In genomic region chr21:20215959-20216358, GRCh38 we compare ENCODE assay signal across 29 cellular contexts.
"Had no signal": no experiment of that assay in that cellular context is flagged by ENCODE, and none has a peak within 500 bp of the region (broad histone marks: within the 10 kb centered on the region; RNA-seq: fewer than 3 reads in every experiment).

No MANE protein-coding gene starts in this region.

- ATAC-seq: foreskin keratinocyte; gastroesophageal sphincter; heart right ventricle; left cardiac atrium; left lung; naive thymus-derived CD4-positive, alpha-beta T cell; right lobe of liver; stimulated activated naive CD8-positive, alpha-beta T cell treated with anti-CD3 and anti-CD28 coated beads, Interleukin-15, amount 100 ng/mL, for 72 hours had no signal

- H3K27ac ChIP-seq: colonic mucosa, epithelial cell of prostate, esophagus muscularis mucosa, foreskin keratinocyte, gastroesophageal sphincter, heart right ventricle, left lung, ovary, right lobe of liver, suprapubic skin, transverse colon had no signal

- FAIRE-seq: islet of Langerhans, small intestine had no signal

- DNase-seq: colonic mucosa; effector CD8-positive, alpha-beta T cell; endodermal cell; foreskin keratinocyte; glutamatergic neuron; heart right ventricle; hippocampal formation; left cardiac atrium; left lung; mesenchymal stem cell; naive thymus-derived CD4-positive, alpha-beta T cell; nucleus accumbens; ovary; posterior cingulate gyrus; retina; right lobe of liver; small intestine; stimulated activated CD4-positive, alpha-beta T cell treated with anti-CD3 and anti-CD28 coated beads, Interleukin-12 subunit alpha, Interleukin-12 subunit beta, amount 100 ng/mL, for 4 hours; stimulated activated CD4-positive, alpha-beta T cell treated with anti-CD3 and anti-CD28 coated beads, Interleukin-1b, Interleukin-23, amount 100 ng/mL, for 48 hours; stimulated activated CD4-positive, alpha-beta T cell treated with anti-CD3 and anti-CD28 coated beads, Interleukin-4, amount 100 ng/mL, for 1 hour; stimulated activated CD8-positive, alpha-beta memory T cell treated with anti-CD3 and anti-CD28 coated beads, Interleukin-4, amount 100 ng/mL, for 48 hours; stimulated activated naive CD4-positive, alpha-beta T cell; stimulated activated naive CD8-positive, alpha-beta T cell treated with anti-CD3 and anti-CD28 coated beads, Interleukin-15, amount 100 ng/mL, for 72 hours; transverse colon had no signal

- H3K27me3 ChIP-seq: colonic mucosa, esophagus muscularis mucosa, foreskin keratinocyte, gastroesophageal sphincter, heart right ventricle, left lung, ovary, right lobe of liver, suprapubic skin, transverse colon had no signal

- H3K4me3 ChIP-seq: colonic mucosa, esophagus muscularis mucosa, gastroesophageal sphincter, heart right ventricle, left lung, ovary, right lobe of liver, suprapubic skin, transverse colon had no signal

- H3K9me3 ChIP-seq: colonic mucosa, esophagus muscularis mucosa, gastroesophageal sphincter, ovary, right lobe of liver, suprapubic skin, transverse colon had no signal

- H3K4me1 ChIP-seq: colonic mucosa, esophagus muscularis mucosa, foreskin keratinocyte, gastroesophageal sphincter, heart right ventricle, left lung, right lobe of liver, suprapubic skin, transverse colon had no signal

- H3K36me3 ChIP-seq: colonic mucosa, esophagus muscularis mucosa, gastroesophageal sphincter, heart right ventricle, left lung, ovary, right lobe of liver, suprapubic skin, transverse colon had no signal
